In the genomic region with DNA sequence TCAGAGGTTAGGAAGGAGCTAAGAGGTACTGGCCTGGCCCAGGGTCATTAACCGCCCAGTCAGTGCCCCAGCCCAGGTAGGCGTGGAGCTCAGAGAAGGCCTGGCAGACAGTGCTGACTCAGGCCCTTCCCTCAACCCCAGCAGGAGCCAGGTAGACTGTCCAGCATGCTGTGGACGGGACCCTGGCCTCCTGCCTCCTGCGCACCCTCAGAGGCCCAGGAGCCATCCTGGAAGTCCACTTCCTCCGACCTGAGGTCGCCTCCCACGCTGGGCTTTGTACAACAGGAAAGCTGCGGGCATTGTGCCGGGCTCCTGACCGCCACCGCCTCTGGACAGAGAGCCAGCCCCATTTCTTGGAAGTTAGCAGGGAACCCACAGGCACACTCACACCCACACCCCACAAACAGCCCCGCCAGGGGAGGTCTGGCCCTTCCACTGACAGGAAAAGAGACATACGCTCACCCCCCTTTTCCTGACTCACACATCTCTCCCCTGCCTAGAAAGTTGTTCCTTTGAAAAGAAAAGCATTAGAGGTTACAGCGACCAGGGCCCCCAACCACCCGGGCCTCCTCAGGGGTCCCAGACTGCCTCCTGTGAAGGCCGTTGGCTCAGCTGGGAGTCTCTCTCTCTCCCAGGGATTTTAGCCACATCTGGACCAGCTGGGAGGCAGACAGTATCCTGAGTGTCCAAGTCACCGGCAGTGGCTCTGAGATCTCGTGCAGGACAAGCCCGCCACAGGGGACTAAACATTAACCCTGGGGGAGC, we compare ENCODE assay signal across 8 cellular contexts. TPM values are rescaled to one million over a fixed set of nuclear protein-coding genes. Genes with fewer than 3 reads are reported as not detected.
DNase-seq lines count a peak whose midpoint lies in the region; ATAC-seq, FAIRE-seq and TF ChIP-seq lines count a peak whose summit lies in the region.

No MANE protein-coding gene starts in this region.

- FAIRE-seq in RCC 7860 (lab: Jason Lieb, UNC), result peak; percentile 36

- H3K27me3 ChIP-seq in endocrine pancreas (ENCODE audit: control insufficient read depth, insufficient read depth, low read length), result no peaks in the 10 kb centered on the region

- DNase-seq in AG10803 (ENCODE audit: low read depth), result peak; percentile 66
- DNase-seq in RCC 7860 (ENCODE audit: low spot score), result peak; percentile 35
- DNase-seq in SK-N-DZ (ENCODE audit: low spot score), result no peak
- DNase-seq in iPS-NIHi7 (ENCODE audit: extremely low spot score), result no peak
- no peak for DNase-seq in NOMO-1 (lab: John Stamatoyannopoulos, UW; ENCODE audit: unreplicated experiment in 2 of 2)

- H3K36me3 ChIP-seq in endocrine pancreas (ENCODE audit: control insufficient read depth, insufficient read depth, low read length), result peaks cover 4% of the 10 kb centered on the region

- H3K9ac ChIP-seq in endocrine pancreas (ENCODE audit: control insufficient read depth, insufficient read depth, low read length), result peak overlapping the region; percentile 15

- H3K27me3 Mint-ChIP-seq in nephron (ENCODE audit: low read depth), result no peaks in the 10 kb centered on the region

- H3K4me3 ChIP-seq in AG10803 (ENCODE audit: low read length) (no peak overlapping the region), endocrine pancreas (ENCODE audit: control insufficient read depth, insufficient read depth, low read length) (no peak overlapping the region)

- 0 out of 2 replicates have a peak, but pooled peaks have one; percentile 2 for TF ChIP-seq CTCF in AG10803 (conservative IDR thresholded peaks at IDR 0.05; ENCODE audit: low read length)
- no peak for TF ChIP-seq CTCF in nephron (IDR thresholded peaks at IDR 0.05; ENCODE audit: unreplicated experiment in 3 of 3)

- H3K9me3 Mint-ChIP-seq in nephron, result no peaks in the 10 kb centered on the region

- H3K36me3 Mint-ChIP-seq in nephron (ENCODE audit: low read depth), result peaks cover 9% of the 10 kb centered on the region

- no peak for ATAC-seq in GM18519 (IDR thresholded peaks at IDR 0.05; ENCODE audit: low FRiP score, unreplicated experiment)

- H3K27ac Mint-ChIP-seq in nephron, result peak overlapping the region; percentile 8 to 66 (median 37)

- H3K4me3 Mint-ChIP-seq in nephron, result no peak overlapping the region

- no peaks in the 10 kb centered on the region for H3K9me3 ChIP-seq in endocrine pancreas (ENCODE audit: control insufficient read depth, low read length)

- peaks cover 34% of the 10 kb centered on the region for H3K4me1 Mint-ChIP-seq in nephron

- no peaks in the 10 kb centered on the region for H3K4me1 ChIP-seq in endocrine pancreas (ENCODE audit: control insufficient read depth, insufficient read depth, low read length)

RNA-seq across cellular contexts. Expression of gene RALGDS, which starts 7.7 kb away (rescaled TPM):
- 211 and 229 TPM in 2 replicates for polyA plus RNA-seq in SK-N-DZ (2014; cell fraction: cytosol; rRNA removed)
- polyA plus RNA-seq in SK-N-DZ (2014; cell fraction: nucleus; rRNA removed), result 616 and 634 TPM in 2 replicates

RNA-seq across cellular contexts. Expression of gene GBGT1, which starts 50.4 kb away (rescaled TPM):
- 2.5 and 5.4 TPM in 2 replicates for polyA plus RNA-seq in SK-N-DZ (2014; cell fraction: cytosol; rRNA removed)
- 6.9 and 7.7 TPM in 2 replicates for polyA plus RNA-seq in SK-N-DZ (2014; cell fraction: nucleus; rRNA removed)

RNA-seq across cellular contexts. Expression of gene CEL, which starts 51.6 kb away (rescaled TPM):
- polyA plus RNA-seq in SK-N-DZ (2014; cell fraction: cytosol; rRNA removed), result 0.66 TPM in 2 replicates
- polyA plus RNA-seq in SK-N-DZ (2014; cell fraction: nucleus; rRNA removed), result 6.4 and 8.0 TPM in 2 replicates

Comparison
In these comparisons a context has a peak if more than half of its experiments do, and no peak if none do; other contexts are left out.
1. DNase-seq: peak in AG10803 (single experiment) and RCC 7860 (single experiment); none in SK-N-DZ (single experiment), iPS-NIHi7 (single experiment) and NOMO-1 (0 of 2).